In the genomic region with DNA sequence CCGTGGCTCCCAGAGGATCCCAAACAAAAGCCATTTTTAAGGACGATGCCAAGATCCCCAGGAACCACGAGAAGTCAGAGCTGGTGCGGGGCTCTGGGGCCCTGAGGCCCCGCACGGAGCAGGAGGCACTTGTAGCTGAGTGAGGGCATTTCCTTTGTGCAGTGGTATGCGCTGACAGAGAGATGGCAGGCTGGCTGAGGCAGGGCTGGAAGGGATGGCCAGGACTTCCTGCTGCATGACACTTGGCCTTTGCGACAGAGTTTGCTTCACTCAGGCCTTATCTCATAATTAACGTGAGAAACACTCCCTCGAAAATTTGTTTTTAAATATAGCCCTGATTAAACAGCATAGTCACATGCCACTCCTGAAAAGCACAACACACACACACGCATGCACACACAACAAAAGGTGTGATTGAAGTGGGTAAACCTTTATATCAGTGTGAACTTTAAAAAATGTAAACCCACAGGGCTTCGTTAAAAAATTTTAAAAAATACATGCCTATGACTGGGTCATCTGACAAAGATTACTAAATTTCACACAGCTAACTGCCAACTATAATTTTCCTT, we compare ENCODE assay signal across 9 cellular contexts.
DNase-seq lines count a peak whose midpoint lies in the region; ATAC-seq and TF ChIP-seq lines count a peak whose summit lies in the region.
"Had no signal": no experiment of that assay in that cellular context is flagged by ENCODE, and none has a peak within 500 bp of the region (broad histone marks: within the 10 kb centered on the region; RNA-seq: fewer than 3 reads in every experiment).

No MANE protein-coding gene starts in this region.

- H3K36me3 ChIP-seq in heart left ventricle (no peaks in the 10 kb centered on the region), BE2C (no peaks in the 10 kb centered on the region)

- intact Hi-C loops in heart left ventricle (cut with DNase I): loop anchor here in 2 of 10 donors (5.0 to 10.0 kb wide), 2 partner anchors 62 to 320 kb away; no protein-coding TSS in a partner anchor

- H3K9me3 Mint-ChIP-seq in natural killer cell treated with Interleukin-12 subunit alpha and Interleukin-12 subunit beta and Interleukin-15 and Interleukin-18, amount 100 ng/mL, for 72 hours: no peaks in the 10 kb centered on the region

- H3K27me3 Mint-ChIP-seq in natural killer cell treated with Interleukin-12 subunit alpha and Interleukin-12 subunit beta and Interleukin-15 and Interleukin-18, amount 100 ng/mL, for 72 hours: peaks cover 0 to 21% of the 10 kb centered on the region in 2 donors

- H3K27me3 ChIP-seq in heart left ventricle (no peaks in the 10 kb centered on the region), BE2C (no peaks in the 10 kb centered on the region)

- no peaks in the 10 kb centered on the region for H3K36me3 Mint-ChIP-seq in natural killer cell treated with Interleukin-12 subunit alpha and Interleukin-12 subunit beta and Interleukin-15 and Interleukin-18, amount 100 ng/mL, for 72 hours

- peak overlapping the region; percentile 9 to 56 (median 45) for H3K4me3 ChIP-seq in heart left ventricle
- no peak overlapping the region for H3K4me3 ChIP-seq in BE2C (ENCODE audit: low read depth, low read length)

- H3K4me1 ChIP-seq in heart left ventricle: peaks cover 0 to 43% (median 23%) of the 10 kb centered on the region in 12 donors
- H3K4me1 ChIP-seq in BE2C: peaks cover 6% of the 10 kb centered on the region

- ATAC-seq in heart left ventricle (peak; percentile 90 to 95 (median 93)), HG03571 (IDR thresholded peaks at IDR 0.05; ENCODE audit: unreplicated experiment) (no peak)
- peak; percentile 83 to 91 for ATAC-seq in natural killer cell treated with Interleukin-12 subunit alpha and Interleukin-12 subunit beta and Interleukin-15 and Interleukin-18, amount 100 ng/mL, for 72 hours

- WGBS in heart left ventricle, 4 donors: 23 to 35% (median 28%) methylated on average over 12 of the region's 12 CpGs

- DNase-seq in stimulated activated CD8-positive, alpha-beta memory T cell treated with anti-CD3 and anti-CD28 coated beads, Interleukin-12 subunit alpha, Interleukin-12 subunit beta, amount 100 ng/mL, for 4 hours (ENCODE audit: low read depth): peak; percentile 10
- DNase-seq in stimulated activated CD8-positive, alpha-beta memory T cell treated with anti-CD3 and anti-CD28 coated beads, Interleukin-4, amount 100 ng/mL, for 48 hours: no peak
- DNase-seq in heart left ventricle (peak; percentile 62 to 83 (median 73)), BE2C (no peak), T-helper 1 cell (no peak), mucosa of gallbladder (ENCODE audit: low spot score) (no peak)
- DNase-seq in natural killer cell treated with Interleukin-12 subunit alpha and Interleukin-12 subunit beta and Interleukin-15 and Interleukin-18, amount 100 ng/mL, for 72 hours (ENCODE audit: low spot score): peak; percentile 80
- DNase-seq: activated effector memory CD4-positive, alpha-beta T cell treated with anti-CD3 and anti-CD28 coated beads, Interleukin-2, amount 50 U/mL, for 16 hours had no signal

- H3K4me1 Mint-ChIP-seq in natural killer cell treated with Interleukin-12 subunit alpha and Interleukin-12 subunit beta and Interleukin-15 and Interleukin-18, amount 100 ng/mL, for 72 hours (ENCODE audit: low read depth in 2 of 2): peaks cover 10 to 29% of the 10 kb centered on the region in 2 donors

- H3K27ac ChIP-seq in heart left ventricle: peak overlapping the region; percentile 7 to 80 (median 76)

- TF ChIP-seq CTCF in heart left ventricle (IDR thresholded peaks at IDR 0.05): peak in 5 of 12 donors; percentile 4 to 33 (median 16)
- no peak for TF ChIP-seq CTCF in BE2C (IDR thresholded peaks at IDR 0.05; ENCODE audit: low read depth, low read length)

- no peak overlapping the region for H3K4me3 Mint-ChIP-seq in natural killer cell treated with Interleukin-12 subunit alpha and Interleukin-12 subunit beta and Interleukin-15 and Interleukin-18, amount 100 ng/mL, for 72 hours

- no peak for TF ChIP-seq POLR2A in heart left ventricle (IDR thresholded peaks at IDR 0.05)

- H3K27ac Mint-ChIP-seq in natural killer cell treated with Interleukin-12 subunit alpha and Interleukin-12 subunit beta and Interleukin-15 and Interleukin-18, amount 100 ng/mL, for 72 hours: peak overlapping the region; percentile 60 to 90

- no peaks in the 10 kb centered on the region for H3K9me3 ChIP-seq in heart left ventricle
- no peaks in the 10 kb centered on the region for H3K9me3 ChIP-seq in BE2C

Comparison
In these comparisons a context has a peak if more than half of its experiments do, and no peak if none do; other contexts are left out.
1. DNase-seq: peak in stimulated activated CD8-positive, alpha-beta memory T cell treated with anti-CD3 and anti-CD28 coated beads, Interleukin-12 subunit alpha, Interleukin-12 subunit beta, amount 100 ng/mL, for 4 hours (single experiment), heart left ventricle (5 of 5) and natural killer cell treated with Interleukin-12 subunit alpha and Interleukin-12 subunit beta and Interleukin-15 and Interleukin-18, amount 100 ng/mL, for 72 hours (single experiment); none in stimulated activated CD8-positive, alpha-beta memory T cell treated with anti-CD3 and anti-CD28 coated beads, Interleukin-4, amount 100 ng/mL, for 48 hours (single experiment), BE2C (single experiment), T-helper 1 cell (0 of 5) and mucosa of gallbladder (single experiment).